Comparison of ENCODE assay signal across 12 cellular contexts in genomic region chr15:32675474-32675873, GRCh38. TPM values are rescaled to one million over a fixed set of nuclear protein-coding genes. Genes with fewer than 3 reads are reported as not detected.
"Had no signal": no experiment of that assay in that cellular context is flagged by ENCODE, and none has a peak within 500 bp of the region (broad histone marks: within the 10 kb centered on the region; RNA-seq: fewer than 3 reads in every experiment).

No MANE protein-coding gene starts in this region.

- H3K36me3 ChIP-seq: brain microvascular endothelial cell, right atrium auricular region had no signal

- H3K27ac Mint-ChIP-seq: naive thymus-derived CD8-positive, alpha-beta T cell; type B pancreatic cell had no signal

- H3K9me3 ChIP-seq: right atrium auricular region had no signal

- H3K27me3 Mint-ChIP-seq: type B pancreatic cell had no signal

- H3K27ac ChIP-seq: brain microvascular endothelial cell, right atrium auricular region had no signal

- DNase-seq: activated naive CD4-positive, alpha-beta T cell treated with anti-CD3 and anti-CD28 coated beads, Interleukin-2, amount 50 U/mL, for 16 hours; activated T-cell treated with anti-CD3 and anti-CD28 coated beads, Interleukin-2, amount 50 U/mL, for 1 hour; brain microvascular endothelial cell; dermis blood vessel endothelial cell; glutamatergic neuron; left cardiac atrium; naive thymus-derived CD8-positive, alpha-beta T cell; small intestine had no signal

- H3K4me3 ChIP-seq: right atrium auricular region had no signal

- H3K36me3 Mint-ChIP-seq: naive thymus-derived CD8-positive, alpha-beta T cell; type B pancreatic cell had no signal

- H3K27me3 ChIP-seq: brain microvascular endothelial cell, right atrium auricular region had no signal

- H3K4me1 Mint-ChIP-seq: naive thymus-derived CD8-positive, alpha-beta T cell had no signal

- H3K9me3 Mint-ChIP-seq: naive thymus-derived CD8-positive, alpha-beta T cell; type B pancreatic cell had no signal

- ATAC-seq: activated CD4-positive, CD25-positive, alpha-beta regulatory T cell treated with anti-CD3 and anti-CD28 coated beads, Interleukin-2, amount 50 U/mL, for 24 hours; left cardiac atrium; naive thymus-derived CD8-positive, alpha-beta T cell had no signal

- H3K4me1 ChIP-seq: right atrium auricular region had no signal

- H3K4me3 Mint-ChIP-seq: naive thymus-derived CD8-positive, alpha-beta T cell; type B pancreatic cell had no signal

- FAIRE-seq: small intestine had no signal

RNA-seq across cellular contexts. Expression of gene SCG5, which starts 34.0 kb away (rescaled TPM):
- total RNA-seq: naive thymus-derived CD8-positive, alpha-beta T cell had no signal

RNA-seq across cellular contexts. Expression of gene GREM1, which starts 42.3 kb away (rescaled TPM):
- total RNA-seq: naive thymus-derived CD8-positive, alpha-beta T cell; T-helper 2 cell treated with Interferon-gamma antibody and Interleukin-4, amounts not matched to agents 100 ng/mL and 5 ng/mL, for 36 hours had no signal
